1 cellular context compared by ENCODE assay signal in the genomic region with DNA sequence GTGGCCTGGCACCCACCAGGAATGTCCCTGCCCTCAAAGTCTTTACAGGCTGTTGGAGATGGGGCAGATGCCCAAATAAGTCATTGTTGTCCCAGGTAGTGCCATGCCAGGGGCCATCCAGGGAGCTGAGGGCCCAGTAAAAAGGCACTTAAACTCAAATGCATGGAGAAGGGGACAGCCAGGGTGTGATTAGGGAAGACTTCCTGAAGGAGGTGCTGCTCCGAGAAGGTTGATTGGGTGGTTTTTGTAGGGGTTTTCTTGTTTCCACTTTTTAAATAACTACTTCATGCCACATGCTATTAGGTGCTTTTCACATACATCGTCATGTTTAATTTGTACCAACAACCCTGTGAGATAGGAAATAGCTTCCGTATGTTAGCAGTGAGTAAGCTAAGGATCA.
A peak's percentile ranks its signal among the peaks of the same experiment; 100 is the strongest.
TF ChIP-seq lines count a peak whose summit lies in the region.

No MANE protein-coding gene starts in this region.

TF ChIP-seq in K562, 482 proteins besides CTCF, POLR2A, EP300 and RAD21:
- TF ChIP-seq GABPB1 (CRISPR knock-in tag; IDR thresholded peaks at IDR 0.05) (no peak), ZNF764 (CRISPR knock-in tag; IDR thresholded peaks at IDR 0.05; ENCODE audit: low read depth) (peak; percentile 42; the same call in 1 of the 2 replicates)
